8 cellular contexts compared by ENCODE assay signal in genomic region chr22:46250035-46250782, GRCh38. TPM values are rescaled to one million over a fixed set of nuclear protein-coding genes. Genes with fewer than 3 reads are reported as not detected.
DNase-seq lines count a peak whose midpoint lies in the region; ATAC-seq, FAIRE-seq and TF ChIP-seq lines count a peak whose summit lies in the region.

TSS of gene CDPF1 (minus strand) at chr22:46250293. CDS start at chr22:46248284, 2,009 bp downstream.

- H3K9me3 ChIP-seq in esophagus (ENCODE audit: control insufficient read depth in 2 of 2, insufficient read depth in 1 of 2, low read depth in 1 of 2, low read length in 1 of 2) (no peaks in the 10 kb centered on the region), mucosa of stomach (ENCODE audit: control insufficient read depth, low read length) (no peaks in the 10 kb centered on the region)

- H3K4me3 ChIP-seq in esophagus (ENCODE audit: low read depth in 1 of 2, low read length in 2 of 2) (peak within 1 kb of the TSS; percentile 60 to 92), mucosa of stomach (ENCODE audit: low read length) (peak within 1 kb of the TSS; percentile 67)

- H3K27me3 ChIP-seq in esophagus (ENCODE audit: control insufficient read depth in 1 of 2, insufficient read depth in 2 of 2, low read length in 2 of 2) (no peaks in the 10 kb centered on the region), mucosa of stomach (ENCODE audit: control insufficient read depth, insufficient read depth, low read length) (no peaks in the 10 kb centered on the region)

- DNase-seq in D721Med (ENCODE audit: insufficient read length, low spot score) (peak; percentile 67), HT1080 (ENCODE audit: low read depth) (peak; percentile 87), OCI-M1 (lab: John Stamatoyannopoulos, UW) (peak; percentile 94)
- peak; percentile 95 for DNase-seq in activated T-cell treated with anti-CD3 and anti-CD28 coated beads, Interleukin-2, amount 50 U/mL, for 1 hour
- peak; percentile 84 to 89 for DNase-seq in stimulated activated CD8-positive, alpha-beta memory T cell treated with anti-CD3 and anti-CD28 coated beads, Interleukin-7, amount 100 ng/mL, for 1 hour (ENCODE audit: low read depth in 2 of 2)

- H3K36me3 ChIP-seq in esophagus (ENCODE audit: control insufficient read depth in 2 of 2, insufficient read depth in 2 of 2, low read length in 1 of 2) (no peaks in the 10 kb centered on the region), mucosa of stomach (ENCODE audit: control insufficient read depth, insufficient read depth, low read length) (no peaks in the 10 kb centered on the region)

- peak within 1 kb of the TSS; percentile 88 for H3K9ac ChIP-seq in mucosa of stomach (ENCODE audit: low read length)

- no peak for TF ChIP-seq CTCF in D721Med (IDR thresholded peaks at IDR 0.05; ENCODE audit: insufficient read depth, missing control alignments)

- H3K27ac ChIP-seq in esophagus (ENCODE audit: low read depth in 2 of 2, low read length in 1 of 2), result peak within 1 kb of the TSS; percentile 88 to 91

- no peak for FAIRE-seq in D721Med (lab: Jason Lieb, UNC)

- WGBS in esophagus, 2 donors, result 0% methylated on average over 80 to 89 of the region's 89 CpGs

- peaks cover 5 to 10% of the 10 kb centered on the region in 2 donors for H3K4me1 ChIP-seq in esophagus (ENCODE audit: control insufficient read depth in 2 of 2, insufficient read depth in 2 of 2, low read length in 1 of 2)
- peaks cover 9% of the 10 kb centered on the region for H3K4me1 ChIP-seq in mucosa of stomach (ENCODE audit: control insufficient read depth, insufficient read depth, low read length)

- peak; percentile 76 for ATAC-seq in GM21360 (IDR thresholded peaks at IDR 0.05; ENCODE audit: unreplicated experiment)

RNA-seq across cellular contexts. Expression of gene CDPF1, which starts in this region (rescaled TPM):
- 18.1 and 20.3 TPM in 2 replicates for total RNA-seq in HT1080 (2014; rRNA removed; shearing (Covaris generic))
- polyA plus RNA-seq in HT1080 (2015; cell fraction: cytosol; rRNA removed), result 18.8 and 20.5 TPM in 2 replicates
- polyA plus RNA-seq in HT1080 (2015; cell fraction: nucleus; rRNA removed), result 18.1 and 30.6 TPM in 2 replicates
- 1 to 10 TPM; 6.6 to 7.4 TPM for polyA plus RNA-seq in esophagus

Comparison
In these comparisons a context has a peak if more than half of its experiments do, and no peak if none do; other contexts are left out.
1. Peak in every context shown above with its lines: DNase-seq, ATAC-seq, H3K4me3 ChIP-seq and H3K27ac ChIP-seq.